1 cellular context compared by ENCODE assay signal in genomic region chr6:167824591-167825041, GRCh38.
TF ChIP-seq lines count a peak whose summit lies in the region.

No MANE protein-coding gene starts in this region.

TF ChIP-seq in K562, 482 proteins besides CTCF, POLR2A, EP300 and RAD21 (continued from another document and continues in another):
- 0 out of 4 replicates have a peak, but pooled peaks of 1 of the 2 experiments have one; percentile 53 for TF ChIP-seq UBTF (IDR thresholded peaks at IDR 0.05; ENCODE audit: borderline replicate concordance in 1 of 2, low read depth in 2 of 2, low read length in 2 of 2)
- no peak for TF ChIP-seq HBP1 (CRISPR knock-in tag; IDR thresholded peaks at IDR 0.05)
- TF ChIP-seq ZNF41 (CRISPR knock-in tag; conservative IDR thresholded peaks at IDR 0.05): no peak
- TF ChIP-seq ZBTB2 (IDR thresholded peaks at IDR 0.05): peak; percentile 53; the same call in 1 of the 2 replicates
- TF ChIP-seq MNT (conservative IDR thresholded peaks at IDR 0.05): peak; percentile 69 to 73
- peak; percentile 15; the same call in 1 of the 2 replicates for TF ChIP-seq ARID1B (IDR thresholded peaks at IDR 0.05)
- peak; percentile 58; the same call in 1 of the 2 replicates for TF ChIP-seq MAFF (IDR thresholded peaks at IDR 0.05; ENCODE audit: low read length)
- no peak for TF ChIP-seq ZBTB5 (IDR thresholded peaks at IDR 0.05)
- peak; percentile 18 for TF ChIP-seq PHF20 (IDR thresholded peaks at IDR 0.05; ENCODE audit: partially characterized antibody)
- TF ChIP-seq NBN (IDR thresholded peaks at IDR 0.05; ENCODE audit: low read depth): no peak; the same call in 1 of the 2 replicates
- TF ChIP-seq TCFL5 (CRISPR knock-in tag; conservative IDR thresholded peaks at IDR 0.05): no peak
- 0 out of 2 replicates have a peak, but pooled peaks have one; percentile 16 for TF ChIP-seq MXI1 (IDR thresholded peaks at IDR 0.05; ENCODE audit: low read depth, low read length)
- no peak for TF ChIP-seq PML (IDR thresholded peaks at IDR 0.05; ENCODE audit: low read length)
- peak; percentile 47 for TF ChIP-seq KDM5B (IDR thresholded peaks at IDR 0.05; ENCODE audit: insufficient replicate concordance, low read depth, low read length)
- TF ChIP-seq L3MBTL2 (IDR thresholded peaks at IDR 0.05): peak; percentile 47
- TF ChIP-seq MEIS2 (IDR thresholded peaks at IDR 0.05; ENCODE audit: partially characterized antibody): peak; percentile 49
- 0 out of 2 replicates have a peak, but pooled peaks have one; percentile 15 for TF ChIP-seq EHMT2 (IDR thresholded peaks at IDR 0.05)
- TF ChIP-seq E2F6 (IDR thresholded peaks at IDR 0.05; ENCODE audit: borderline replicate concordance in 1 of 2, extremely low read depth in 1 of 2, insufficient read depth in 1 of 2, insufficient read length in 1 of 2, low read depth in 1 of 2, low read length in 1 of 2, poor library complexity in 1 of 2, severe bottlenecking in 1 of 2): peak; percentile 27 to 79
- peak; percentile 95 for TF ChIP-seq ZNF316 (IDR thresholded peaks at IDR 0.05)
- peak; percentile 87 for TF ChIP-seq NFE2 (IDR thresholded peaks at IDR 0.05; ENCODE audit: low read depth)
- TF ChIP-seq HDAC1 (IDR thresholded peaks at IDR 0.05): peak in 1 of 2 experiments; percentile 72; a peak in 2 of 4 replicates
- TF ChIP-seq ZKSCAN8 (CRISPR knock-in tag; IDR thresholded peaks at IDR 0.05): no peak
- TF ChIP-seq SNRNP70 (optimal IDR thresholded peaks at IDR 0.05; ENCODE audit: low read depth, low read length): no peak
- 0 out of 2 replicates have a peak, but pooled peaks have one; percentile 23 for TF ChIP-seq MTA3 (IDR thresholded peaks at IDR 0.05; ENCODE audit: borderline replicate concordance)
- peak; percentile 31; the same call in 1 of the 2 replicates for TF ChIP-seq USF2 (CRISPR knock-in tag; IDR thresholded peaks at IDR 0.05)
- TF ChIP-seq MLX (CRISPR knock-in tag; conservative IDR thresholded peaks at IDR 0.05): no peak
- peak; percentile 36; the same call in 1 of the 2 replicates for TF ChIP-seq SMARCA4 (IDR thresholded peaks at IDR 0.05)
- TF ChIP-seq ETV5 (CRISPR knock-in tag; IDR thresholded peaks at IDR 0.05; ENCODE audit: low read depth): 0 out of 2 replicates have a peak, but pooled peaks have one; percentile 33
- 0 out of 2 replicates have a peak, but pooled peaks have one; percentile 52 for TF ChIP-seq SMARCC2 (IDR thresholded peaks at IDR 0.05; ENCODE audit: low read depth)
- TF ChIP-seq ATF1 (CRISPR knock-in tag; IDR thresholded peaks at IDR 0.05): no peak
- 0 out of 2 replicates have a peak, but pooled peaks have one; percentile 16 for TF ChIP-seq ATF1 (tag; IDR thresholded peaks at IDR 0.05)
- TF ChIP-seq USF1 (CRISPR knock-in tag; IDR thresholded peaks at IDR 0.05): 0 out of 2 replicates have a peak, but pooled peaks have one; percentile 23
- TF ChIP-seq ATF3 (IDR thresholded peaks at IDR 0.05): no peak
- 0 out of 2 replicates have a peak, but pooled peaks have one; percentile 56 for TF ChIP-seq ATF3 (CRISPR knock-in tag; conservative IDR thresholded peaks at IDR 0.05)
- peak; percentile 66; the same call in 1 of the 2 replicates for TF ChIP-seq CTBP1 (IDR thresholded peaks at IDR 0.05; ENCODE audit: borderline replicate concordance)
- TF ChIP-seq DPF2 (IDR thresholded peaks at IDR 0.05): peak; percentile 19; the same call in 1 of the 2 replicates
- TF ChIP-seq TEAD4 (IDR thresholded peaks at IDR 0.05; ENCODE audit: low read length): peak; percentile 11; the same call in 1 of the 2 replicates
- TF ChIP-seq TEAD4 (CRISPR knock-in tag; IDR thresholded peaks at IDR 0.05; ENCODE audit: borderline replicate concordance): no peak
- TF ChIP-seq BHLHE40 (IDR thresholded peaks at IDR 0.05; ENCODE audit: low read length): peak; percentile 89
- TF ChIP-seq HNRNPLL (IDR thresholded peaks at IDR 0.05; ENCODE audit: low read depth, low read length, poor library complexity, severe bottlenecking): peak; percentile 77
- peak; percentile 74 for TF ChIP-seq MAFK (IDR thresholded peaks at IDR 0.05; ENCODE audit: low read length)
- TF ChIP-seq JUND (IDR thresholded peaks at IDR 0.05; ENCODE audit: borderline replicate concordance, low read depth, low read length): no peak
- peak; percentile 30; the same call in 1 of the 3 replicates for TF ChIP-seq JUND (tag; IDR thresholded peaks at IDR 0.05; ENCODE audit: borderline replicate concordance, low read depth, low read length)
- TF ChIP-seq TAF1 (IDR thresholded peaks at IDR 0.05; ENCODE audit: control insufficient read depth, extremely low read depth, insufficient read depth, low read length, severe bottlenecking): peak; percentile 32
- no peak for TF ChIP-seq ZNF212 (CRISPR knock-in tag; IDR thresholded peaks at IDR 0.05)
- peak in 1 of 2 experiments; percentile 16 for TF ChIP-seq AFF1 (IDR thresholded peaks at IDR 0.05; ENCODE audit: low read depth in 1 of 2, partially characterized antibody in 2 of 2)
